Comparison of ENCODE assay signal across 9 cellular contexts in genomic region chr3:171704002-171704401, GRCh38.
DNase-seq lines count a peak whose midpoint lies in the region; ATAC-seq and TF ChIP-seq lines count a peak whose summit lies in the region.
"Had no signal": no experiment of that assay in that cellular context is flagged by ENCODE, and none has a peak within 500 bp of the region (broad histone marks: within the 10 kb centered on the region; RNA-seq: fewer than 3 reads in every experiment).

No MANE protein-coding gene starts in this region.

- no peaks in the 10 kb centered on the region for H3K36me3 Mint-ChIP-seq in activated naive CD8-positive, alpha-beta T cell treated with anti-CD3 and anti-CD28 coated beads, Interleukin-2, amount 50 U/mL, for 24 hours (ENCODE audit: low read depth)

- peak; percentile 58 for TF ChIP-seq CTCF in AG04450 (IDR thresholded peaks at IDR 0.05; ENCODE audit: low read depth, low read length)
- TF ChIP-seq CTCF in GM10248 (IDR thresholded peaks at IDR 0.05; ENCODE audit: control extremely low read depth, extremely low read depth, low read depth, missing control alignments), result peak; percentile 28

- H3K4me3 Mint-ChIP-seq in activated naive CD8-positive, alpha-beta T cell treated with anti-CD3 and anti-CD28 coated beads, Interleukin-2, amount 50 U/mL, for 24 hours, result no peak overlapping the region
- H3K4me3 Mint-ChIP-seq: stimulated activated naive CD8-positive, alpha-beta T cell treated with anti-CD3 and anti-CD28 coated beads, Interleukin-15, Interleukin-2, amounts not matched to agents 100 ng/mL and 50 ng/mL, for 24 hours had no signal

- no peaks in the 10 kb centered on the region for H3K27me3 ChIP-seq in AG04450 (ENCODE audit: control insufficient read depth, insufficient read depth, low read length)

- H3K27me3 Mint-ChIP-seq in activated naive CD8-positive, alpha-beta T cell treated with anti-CD3 and anti-CD28 coated beads, Interleukin-2, amount 50 U/mL, for 24 hours, result peaks cover 7% of the 10 kb centered on the region

- peaks cover 4% of the 10 kb centered on the region for H3K4me1 Mint-ChIP-seq in activated naive CD8-positive, alpha-beta T cell treated with anti-CD3 and anti-CD28 coated beads, Interleukin-2, amount 50 U/mL, for 24 hours

- no peaks in the 10 kb centered on the region for H3K9me3 Mint-ChIP-seq in activated naive CD8-positive, alpha-beta T cell treated with anti-CD3 and anti-CD28 coated beads, Interleukin-2, amount 50 U/mL, for 24 hours
- H3K9me3 Mint-ChIP-seq: stimulated activated naive CD8-positive, alpha-beta T cell treated with anti-CD3 and anti-CD28 coated beads, Interleukin-15, Interleukin-2, amounts not matched to agents 100 ng/mL and 50 ng/mL, for 24 hours had no signal

- no peak overlapping the region for H3K27ac Mint-ChIP-seq in activated naive CD8-positive, alpha-beta T cell treated with anti-CD3 and anti-CD28 coated beads, Interleukin-2, amount 50 U/mL, for 24 hours
- H3K27ac Mint-ChIP-seq: stimulated activated naive CD8-positive, alpha-beta T cell treated with anti-CD3 and anti-CD28 coated beads, Interleukin-15, Interleukin-2, amounts not matched to agents 100 ng/mL and 50 ng/mL, for 24 hours had no signal

- H3K4me3 ChIP-seq in AG04450 (ENCODE audit: low read depth, low read length), result no peak overlapping the region

- intact Hi-C loops in left colon (cut with DNase I, micrococcal nuclease), result no loop called here

- DNase-seq in AG04450 (ENCODE audit: low read depth, low spot score) (no peak), GM10248 (ENCODE audit: extremely low spot score) (peak; percentile 19), NCI-H2029 (lab: John Stamatoyannopoulos, UW) (peak; percentile 21), left colon (peak in 1 of 2 donors; percentile 28), DMS153 treated with DMSO at 0.1 percent for 48 hours (lab: John Stamatoyannopoulos, UW; ENCODE audit: unreplicated experiment) (no peak), NCI-H1092 (lab: John Stamatoyannopoulos, UW) (no peak)
- DNase-seq in activated naive CD8-positive, alpha-beta T cell treated with anti-CD3 and anti-CD28 coated beads, Interleukin-2, amount 50 U/mL, for 24 hours, result peak; percentile 12

- POLR2A ChIA-PET in AG04450 (lab: Yijun Ruan, JAX) (no interaction called here), GM10248 (lab: Yijun Ruan, JAX) (no interaction called here)

- CTCF ChIA-PET in AG04450 (lab: Charles Lee), result interaction anchor here (0.6 to 1.6 kb wide), 8 partner anchors 8 to 291 kb away, joined by 3 to 17 read pairs (median 4); no protein-coding TSS in a partner anchor
- CTCF ChIA-PET in GM10248 (lab: Yijun Ruan, JAX), result interaction anchor here (1.0 to 2.5 kb wide), 5 partner anchors 11 to 679 kb away, joined by 3 to 6 read pairs (median 4); no protein-coding TSS in a partner anchor

- no peaks in the 10 kb centered on the region for H3K9me3 ChIP-seq in AG04450 (ENCODE audit: control insufficient read depth, insufficient read depth, low read length)

- no peak for ATAC-seq in activated naive CD8-positive, alpha-beta T cell treated with anti-CD3 and anti-CD28 coated beads, Interleukin-2, amount 50 U/mL, for 24 hours
- peak; percentile 73 for ATAC-seq in left colon
- no peak for ATAC-seq in GM18858 (IDR thresholded peaks at IDR 0.05; ENCODE audit: unreplicated experiment)

- H3K27ac ChIP-seq in AG04450 (ENCODE audit: low read depth, low read length), result no peak overlapping the region

Comparison
In these comparisons a context has a peak if more than half of its experiments do, and no peak if none do; other contexts are left out.
1. DNase-seq: peak in GM10248 (single experiment), NCI-H2029 (single experiment) and activated naive CD8-positive, alpha-beta T cell treated with anti-CD3 and anti-CD28 coated beads, Interleukin-2, amount 50 U/mL, for 24 hours (single experiment); none in AG04450 (single experiment), DMS153 treated with DMSO at 0.1 percent for 48 hours (single experiment) and NCI-H1092 (single experiment).